Comparison of ENCODE assay signal across 29 cellular contexts in the genomic region with DNA sequence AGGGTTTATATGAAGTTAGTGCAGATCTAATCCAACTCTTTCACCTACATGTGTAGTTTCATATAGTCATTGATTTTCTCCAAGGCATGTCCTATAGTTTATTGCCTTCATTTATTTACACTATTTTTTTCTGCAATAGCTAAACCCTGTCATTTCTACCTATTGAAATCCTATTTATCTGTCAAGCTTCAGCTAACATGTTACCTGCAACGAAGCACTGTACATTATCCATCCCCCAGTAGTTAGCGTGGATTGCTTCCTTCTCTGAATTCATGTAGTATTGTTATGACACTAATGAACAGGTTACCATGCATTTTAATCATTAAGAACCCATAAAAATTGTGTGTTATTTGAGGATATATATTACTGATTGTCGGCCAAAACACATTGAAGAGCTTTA.
"Had no signal": no experiment of that assay in that cellular context is flagged by ENCODE, and none has a peak within 500 bp of the region (broad histone marks: within the 10 kb centered on the region; RNA-seq: fewer than 3 reads in every experiment).

No MANE protein-coding gene starts in this region.

- H3K4me3 ChIP-seq: colonic mucosa, coronary artery, dorsolateral prefrontal cortex, esophagus muscularis mucosa, esophagus squamous epithelium, gastrocnemius medialis, gastroesophageal sphincter, heart left ventricle, heart right ventricle had no signal

- ATAC-seq: effector memory CD8-positive, alpha-beta T cell; esophagus mucosa; foreskin keratinocyte; gastrocnemius medialis; gastroesophageal sphincter; heart left ventricle; heart right ventricle had no signal

- FAIRE-seq: colon, endometrium, endothelial cell of umbilical vein, frontal cortex had no signal

- H3K36me3 ChIP-seq: colonic mucosa, esophagus muscularis mucosa, esophagus squamous epithelium, gastrocnemius medialis, gastroesophageal sphincter, heart left ventricle, heart right ventricle had no signal

- H3K27me3 Mint-ChIP-seq: dendritic cell treated with granulocyte-macrophage colony-stimulating factor and Interleukin-4, amounts not matched to agents 40 ng/mL and 50 ng/mL, for 4 days; effector memory CD8-positive, alpha-beta T cell had no signal

- DNase-seq: colonic mucosa; cortex of kidney; dermis blood vessel endothelial cell; dorsolateral prefrontal cortex; effector CD4-positive, alpha-beta T cell; effector CD8-positive, alpha-beta T cell; effector memory CD4-positive, alpha-beta T cell; effector memory CD8-positive, alpha-beta T cell; endodermal cell; erythroblast; esophagus squamous epithelium; foreskin fibroblast; foreskin keratinocyte; foreskin melanocyte; gastrocnemius medialis; glutamatergic neuron; head of caudate nucleus; heart left ventricle; heart right ventricle had no signal

- H3K4me1 Mint-ChIP-seq: endodermal cell had no signal

- H3K27ac Mint-ChIP-seq: dendritic cell treated with granulocyte-macrophage colony-stimulating factor and Interleukin-4, amounts not matched to agents 40 ng/mL and 50 ng/mL, for 4 days; effector memory CD8-positive, alpha-beta T cell; endodermal cell had no signal

- H3K27me3 ChIP-seq: colonic mucosa, esophagus muscularis mucosa, esophagus squamous epithelium, foreskin keratinocyte, gastrocnemius medialis, gastroesophageal sphincter, heart left ventricle, heart right ventricle had no signal

- H3K4me3 Mint-ChIP-seq: dendritic cell treated with granulocyte-macrophage colony-stimulating factor and Interleukin-4, amounts not matched to agents 40 ng/mL and 50 ng/mL, for 4 days; effector memory CD8-positive, alpha-beta T cell; endodermal cell had no signal

- H3K9me3 ChIP-seq: colonic mucosa, esophagus muscularis mucosa, gastrocnemius medialis had no signal

- H3K27ac ChIP-seq: colonic mucosa, coronary artery, dorsolateral prefrontal cortex, epithelial cell of prostate, esophagus muscularis mucosa, esophagus squamous epithelium, foreskin keratinocyte, gastrocnemius medialis, gastroesophageal sphincter, heart left ventricle, heart right ventricle had no signal
